In genomic region chr2:285990-286389, GRCh38 we compare ENCODE assay signal across 19 cellular contexts. TPM values are rescaled to one million over a fixed set of nuclear protein-coding genes. Genes with fewer than 3 reads are reported as not detected.
DNase-seq lines count a peak whose midpoint lies in the region; ATAC-seq and TF ChIP-seq lines count a peak whose summit lies in the region.
"Had no signal": no experiment of that assay in that cellular context is flagged by ENCODE, and none has a peak within 500 bp of the region (broad histone marks: within the 10 kb centered on the region; RNA-seq: fewer than 3 reads in every experiment).

No MANE protein-coding gene starts in this region.

- H3K4me3 ChIP-seq in GM23248 (no peak overlapping the region), breast epithelium (no peak overlapping the region)
- H3K4me3 ChIP-seq: colonic mucosa, SJCRH30 had no signal

- H3K27ac ChIP-seq in GM23248 (no peak overlapping the region), breast epithelium (no peak overlapping the region)
- H3K27ac ChIP-seq: colonic mucosa, parathyroid adenoma, SJCRH30 had no signal

- H2AFZ ChIP-seq in GM23248, result no peak overlapping the region
- H2AFZ ChIP-seq: parathyroid adenoma had no signal

- H3F3A ChIP-seq in GM23248 (ENCODE audit: insufficient read depth), result peaks cover 37% of the 10 kb centered on the region

- H3K27me3 Mint-ChIP-seq in brain, result peaks cover 51% of the 10 kb centered on the region
- H3K27me3 Mint-ChIP-seq in naive thymus-derived CD8-positive, alpha-beta T cell, result peaks cover 7 to 23% (median 9%) of the 10 kb centered on the region in 5 donors

- H3K27me3 ChIP-seq in GM23248 (replicated peaks; ENCODE audit: insufficient read depth), result peaks cover 4% of the 10 kb centered on the region; the same call in 1 of the 2 replicates
- peaks cover 0 to 28% of the 10 kb centered on the region in 2 donors for H3K27me3 ChIP-seq in breast epithelium
- H3K27me3 ChIP-seq: SJCRH30 had no signal

- DNase-seq in GM23248 (no peak), DMS79 treated with DMSO at 0.1 percent for 48 hours (lab: John Stamatoyannopoulos, UW) (no peak), breast epithelium (ENCODE audit: low spot score in 2 of 2) (no peak)
- DNase-seq in naive thymus-derived CD8-positive, alpha-beta T cell, result no peak
- DNase-seq: activated CD4-positive, alpha-beta T cell treated with anti-CD3 and anti-CD28 coated beads for 1 hour; activated gamma-delta T cell; aorta; colonic mucosa; COR-L47; left cardiac atrium; NCI-H1436; NCI-H748 treated with DMSO at 0.1 percent for 48 hours; SJCRH30; stimulated activated CD4-positive, alpha-beta T cell treated with anti-CD3 and anti-CD28 coated beads, Interleukin-4, amount 100 ng/mL, for 1 hour had no signal

- no peak for TF ChIP-seq POLR2A in breast epithelium (IDR thresholded peaks at IDR 0.05)

- intact Hi-C loops in breast epithelium (cut with DNase I; ENCODE audit: low total_unique reads), result no loop called here

- WGBS in GM23248 (ENCODE audit: low coverage in 1 of 2, low lambda C conversion rate in 2 of 2, missing lambda C conversion rate in 2 of 2), 2 experiments, result 80 to 83% methylated on average over 6 of the region's 6 CpGs

- no peak overlapping the region for H3K9ac ChIP-seq in GM23248
- H3K9ac ChIP-seq: parathyroid adenoma had no signal

- in situ Hi-C loops in GM23248 (cut with MboI), result no loop called here

- no peak for ATAC-seq in naive thymus-derived CD8-positive, alpha-beta T cell
- no peak for ATAC-seq in GM21576 (IDR thresholded peaks at IDR 0.05; ENCODE audit: unreplicated experiment)
- ATAC-seq: PC-3 had no signal

- H3K36me3 ChIP-seq in GM23248 (ENCODE audit: low read depth) (no peaks in the 10 kb centered on the region), breast epithelium (no peaks in the 10 kb centered on the region)
- H3K36me3 ChIP-seq: colonic mucosa had no signal

- no peaks in the 10 kb centered on the region for H3K9me2 ChIP-seq in GM23248 (ENCODE audit: insufficient read depth)

- H3K4me1 ChIP-seq in GM23248 (ENCODE audit: insufficient read depth) (peaks cover 24% of the 10 kb centered on the region), breast epithelium (no peaks in the 10 kb centered on the region)
- H3K4me1 ChIP-seq: SJCRH30 had no signal

- H3K36me3 Mint-ChIP-seq in brain, result peaks cover 3% of the 10 kb centered on the region
- H3K36me3 Mint-ChIP-seq in naive thymus-derived CD8-positive, alpha-beta T cell, result peaks cover 0 to 19% (median 3%) of the 10 kb centered on the region in 3 donors

- TF ChIP-seq CTCF in brain (conservative IDR thresholded peaks at IDR 0.05) (no peak), breast epithelium (IDR thresholded peaks at IDR 0.05) (no peak)

- peaks cover 25% of the 10 kb centered on the region for H3K4me1 Mint-ChIP-seq in brain
- peaks cover 3 to 16% (median 9%) of the 10 kb centered on the region in 4 donors for H3K4me1 Mint-ChIP-seq in naive thymus-derived CD8-positive, alpha-beta T cell

- H3K27ac Mint-ChIP-seq in brain, result peak overlapping the region in 1 of 5 experiments; percentile 33
- peak overlapping the region in 1 of 10 donors; percentile 51 for H3K27ac Mint-ChIP-seq in naive thymus-derived CD8-positive, alpha-beta T cell

- POLR2A ChIA-PET in naive thymus-derived CD8-positive, alpha-beta T cell (lab: Charles Lee), result interaction anchor here (0.6 kb wide), 1 partner anchor 794 kb away, joined by 3 read pairs; no protein-coding TSS in a partner anchor

- peak overlapping the region; percentile 35 for H3K4me2 ChIP-seq in GM23248 (ENCODE audit: unreplicated experiment)

- H4K20me1 ChIP-seq in GM23248 (ENCODE audit: insufficient read depth), result no peaks in the 10 kb centered on the region

- peak overlapping the region; percentile 20 to 73 (median 38) for H3K4me3 Mint-ChIP-seq in brain
- H3K4me3 Mint-ChIP-seq in naive thymus-derived CD8-positive, alpha-beta T cell, result peak overlapping the region in 8 of 10 donors; percentile 7 to 68 (median 44)

- H3K9me3 ChIP-seq in GM23248 (ENCODE audit: low read depth), result no peaks in the 10 kb centered on the region
- H3K9me3 ChIP-seq in breast epithelium, result no peaks in the 10 kb centered on the region
- H3K9me3 ChIP-seq: colonic mucosa, SJCRH30 had no signal

- H3K79me2 ChIP-seq in GM23248 (ENCODE audit: insufficient read depth), result no peaks in the 10 kb centered on the region
- H3K79me2 ChIP-seq: parathyroid adenoma had no signal

- no peaks in the 10 kb centered on the region for H3K9me3 Mint-ChIP-seq in brain
- H3K9me3 Mint-ChIP-seq in naive thymus-derived CD8-positive, alpha-beta T cell, result no peaks in the 10 kb centered on the region

RNA-seq across cellular contexts. Expression of gene ALKAL2, which starts 1.9 kb away (rescaled TPM):
- not detected in 2 replicates for total RNA-seq in GM23248 (2014; rRNA removed; shearing (Covaris generic))
- not detected in 2 replicates for polyA plus RNA-seq in GM23248 (2016; fragmentation: Nextera tagmentation; extraction: Ambion mirVana)
- polyA plus RNA-seq in brain (ENCODE audit: insufficient read depth, low read depth, low replicate concordance), result not detected
- total RNA-seq in naive thymus-derived CD8-positive, alpha-beta T cell, result not detected
- polyA plus RNA-seq in naive thymus-derived CD8-positive, alpha-beta T cell, result under 1 TPM in 2 of 3 donors, not detected in 1; 0.24 to 0.54 TPM
- total RNA-seq in breast epithelium, result 10 to 100 TPM; 10.1 to 26.4 (median 16.1) TPM
- total RNA-seq: endothelial cell of umbilical vein, PC-3 had no signal
- polyA plus RNA-seq: endothelial cell of umbilical vein had no signal

RNA-seq across cellular contexts. Expression of gene ACP1, which starts 21.2 kb away (rescaled TPM):
- total RNA-seq in GM23248 (2014; rRNA removed; shearing (Covaris generic)), result 116 and 183 TPM in 2 replicates
- polyA plus RNA-seq in GM23248 (2016; fragmentation: Nextera tagmentation; extraction: Ambion mirVana), result 156 TPM in 2 replicates
- 52.7 TPM for polyA plus RNA-seq in brain (ENCODE audit: insufficient read depth, low read depth, low replicate concordance)
- 100 to 1,000 TPM in 1 of 2 experiments, 10 to 100 TPM in 1; 97.0 to 104 TPM for total RNA-seq in naive thymus-derived CD8-positive, alpha-beta T cell
- 100 to 1,000 TPM; 179 to 196 (median 182) TPM for polyA plus RNA-seq in naive thymus-derived CD8-positive, alpha-beta T cell
- 100 to 1,000 TPM in 1 of 3 donors, 10 to 100 TPM in 2; 84.0 to 109 (median 84.2) TPM for total RNA-seq in breast epithelium

RNA-seq across cellular contexts. Expression of gene SH3YL1, which starts 22.2 kb away (rescaled TPM):
- total RNA-seq in GM23248 (2014; rRNA removed; shearing (Covaris generic)), result 24.0 and 34.8 TPM in 2 replicates
- polyA plus RNA-seq in GM23248 (2016; fragmentation: Nextera tagmentation; extraction: Ambion mirVana), result 23.6 and 25.2 TPM in 2 replicates
- polyA plus RNA-seq in brain (ENCODE audit: insufficient read depth, low read depth, low replicate concordance), result 12.4 TPM
- 10 to 100 TPM; 89.2 to 92.0 TPM for total RNA-seq in naive thymus-derived CD8-positive, alpha-beta T cell
- polyA plus RNA-seq in naive thymus-derived CD8-positive, alpha-beta T cell, result 10 to 100 TPM; 38.1 to 62.8 (median 47.4) TPM
- total RNA-seq in breast epithelium, result 100 to 1,000 TPM in 1 of 3 donors, 10 to 100 TPM in 2; 40.5 to 151 (median 81.6) TPM

Comparison
In these comparisons a context has a peak if more than half of its experiments do, and no peak if none do; other contexts are left out.
1. RNA of gene ALKAL2, which starts 1.9 kb away (total RNA-seq): 10.1 to 26.4 TPM in breast epithelium; not detected in GM23248 and not detected in naive thymus-derived CD8-positive, alpha-beta T cell; every median in the first group is over 10 times any median in the second.